In the genomic region with DNA sequence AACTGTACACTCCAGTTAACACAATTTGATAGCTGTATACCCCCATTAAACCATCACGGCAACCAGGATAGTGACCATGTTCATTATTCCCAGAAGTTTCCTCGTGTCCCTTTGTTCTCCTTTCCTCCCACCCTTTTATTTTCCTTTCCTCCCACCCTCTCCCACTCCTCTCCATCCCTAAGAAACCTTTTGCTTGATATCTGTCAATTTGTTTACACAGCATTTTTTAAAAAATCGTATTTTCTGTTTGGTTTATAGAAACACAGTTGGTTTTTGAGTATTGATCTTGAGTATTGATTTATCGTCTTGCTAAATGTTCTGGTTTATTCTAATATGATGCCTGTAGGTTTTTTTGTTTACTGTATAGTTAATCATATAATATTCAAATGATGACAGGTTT, we compare ENCODE assay signal across 2 cellular contexts.
TF ChIP-seq lines count a peak whose summit lies in the region.

No MANE protein-coding gene starts in this region.

TF ChIP-seq in GM23338, 12 proteins besides CTCF, POLR2A, EP300 and RAD21 (continued from another document):
- TF ChIP-seq, protein P1, sequence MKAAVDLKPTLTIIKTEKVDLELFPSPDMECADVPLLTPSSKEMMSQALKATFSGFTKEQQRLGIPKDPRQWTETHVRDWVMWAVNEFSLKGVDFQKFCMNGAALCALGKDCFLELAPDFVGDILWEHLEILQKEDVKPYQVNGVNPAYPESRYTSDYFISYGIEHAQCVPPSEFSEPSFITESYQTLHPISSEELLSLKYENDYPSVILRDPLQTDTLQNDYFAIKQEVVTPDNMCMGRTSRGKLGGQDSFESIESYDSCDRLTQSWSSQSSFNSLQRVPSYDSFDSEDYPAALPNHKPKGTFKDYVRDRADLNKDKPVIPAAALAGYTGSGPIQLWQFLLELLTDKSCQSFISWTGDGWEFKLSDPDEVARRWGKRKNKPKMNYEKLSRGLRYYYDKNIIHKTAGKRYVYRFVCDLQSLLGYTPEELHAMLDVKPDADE (IDR thresholded peaks at IDR 0.05), result no peak
- TF ChIP-seq EZH2phosphoT487 (IDR thresholded peaks at IDR 0.05; ENCODE audit: unreplicated experiment) (no peak), ZNF462 (CRISPR knock-in tag; IDR thresholded peaks at IDR 0.05) (no peak)
- TF ChIP-seq, protein P2, sequence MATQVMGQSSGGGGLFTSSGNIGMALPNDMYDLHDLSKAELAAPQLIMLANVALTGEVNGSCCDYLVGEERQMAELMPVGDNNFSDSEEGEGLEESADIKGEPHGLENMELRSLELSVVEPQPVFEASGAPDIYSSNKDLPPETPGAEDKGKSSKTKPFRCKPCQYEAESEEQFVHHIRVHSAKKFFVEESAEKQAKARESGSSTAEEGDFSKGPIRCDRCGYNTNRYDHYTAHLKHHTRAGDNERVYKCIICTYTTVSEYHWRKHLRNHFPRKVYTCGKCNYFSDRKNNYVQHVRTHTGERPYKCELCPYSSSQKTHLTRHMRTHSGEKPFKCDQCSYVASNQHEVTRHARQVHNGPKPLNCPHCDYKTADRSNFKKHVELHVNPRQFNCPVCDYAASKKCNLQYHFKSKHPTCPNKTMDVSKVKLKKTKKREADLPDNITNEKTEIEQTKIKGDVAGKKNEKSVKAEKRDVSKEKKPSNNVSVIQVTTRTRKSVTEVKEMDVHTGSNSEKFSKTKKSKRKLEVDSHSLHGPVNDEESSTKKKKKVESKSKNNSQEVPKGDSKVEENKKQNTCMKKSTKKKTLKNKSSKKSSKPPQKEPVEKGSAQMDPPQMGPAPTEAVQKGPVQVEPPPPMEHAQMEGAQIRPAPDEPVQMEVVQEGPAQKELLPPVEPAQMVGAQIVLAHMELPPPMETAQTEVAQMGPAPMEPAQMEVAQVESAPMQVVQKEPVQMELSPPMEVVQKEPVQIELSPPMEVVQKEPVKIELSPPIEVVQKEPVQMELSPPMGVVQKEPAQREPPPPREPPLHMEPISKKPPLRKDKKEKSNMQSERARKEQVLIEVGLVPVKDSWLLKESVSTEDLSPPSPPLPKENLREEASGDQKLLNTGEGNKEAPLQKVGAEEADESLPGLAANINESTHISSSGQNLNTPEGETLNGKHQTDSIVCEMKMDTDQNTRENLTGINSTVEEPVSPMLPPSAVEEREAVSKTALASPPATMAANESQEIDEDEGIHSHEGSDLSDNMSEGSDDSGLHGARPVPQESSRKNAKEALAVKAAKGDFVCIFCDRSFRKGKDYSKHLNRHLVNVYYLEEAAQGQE (IDR thresholded peaks at IDR 0.05; ENCODE audit: unreplicated experiment), result no peak

TF ChIP-seq in H1, 55 proteins besides CTCF, POLR2A, EP300 and RAD21 (continued from another document):
- no peak for TF ChIP-seq ATF2 (IDR thresholded peaks at IDR 0.05; ENCODE audit: low read length)
- TF ChIP-seq TAF7 (optimal IDR thresholded peaks at IDR 0.05; ENCODE audit: borderline replicate concordance, low read depth, low read length), result no peak
TF ChIP-seq in H1: peak in this region for 0.
